1 cellular context compared by ENCODE assay signal in genomic region chr3:46586738-46587246, GRCh38.
TF ChIP-seq lines count a peak whose summit lies in the region.

No MANE protein-coding gene starts in this region.

TF ChIP-seq in WTC11, 78 proteins besides CTCF, POLR2A, EP300 and RAD21 (continued from another document and continues in another):
- TF ChIP-seq ARID4B (CRISPR knock-in tag; IDR thresholded peaks at IDR 0.05; ENCODE audit: borderline replicate concordance), result no peak
- no peak for TF ChIP-seq ATF6 (CRISPR knock-in tag; IDR thresholded peaks at IDR 0.05)
- TF ChIP-seq ESRRA (CRISPR knock-in tag; IDR thresholded peaks at IDR 0.05; ENCODE audit: borderline replicate concordance), result no peak
- TF ChIP-seq ZNF281 (CRISPR knock-in tag; IDR thresholded peaks at IDR 0.05), result peak; percentile 17; the same call in 1 of the 2 replicates
- peak; percentile 84 for TF ChIP-seq FOXP1 (CRISPR knock-in tag; IDR thresholded peaks at IDR 0.05; ENCODE audit: borderline replicate concordance)
- peak; percentile 13 for TF ChIP-seq FOXK1 (CRISPR knock-in tag; IDR thresholded peaks at IDR 0.05)
- TF ChIP-seq FOXJ3 (CRISPR knock-in tag; IDR thresholded peaks at IDR 0.05; ENCODE audit: borderline replicate concordance), result 0 out of 2 replicates have a peak, but pooled peaks have one; percentile 6
- TF ChIP-seq USF2 (CRISPR knock-in tag; IDR thresholded peaks at IDR 0.05), result no peak
- peak; percentile 29; the same call in 1 of the 2 replicates for TF ChIP-seq USF1 (CRISPR knock-in tag; IDR thresholded peaks at IDR 0.05)
- TF ChIP-seq KAT7 (CRISPR knock-in tag; IDR thresholded peaks at IDR 0.05; ENCODE audit: borderline replicate concordance), result no peak
- TF ChIP-seq PRRX2 (CRISPR knock-in tag; IDR thresholded peaks at IDR 0.05), result no peak; the same call in 1 of the 2 replicates
- TF ChIP-seq AFF4 (CRISPR knock-in tag; IDR thresholded peaks at IDR 0.05; ENCODE audit: borderline replicate concordance), result peak; percentile 88; the same call in 1 of the 2 replicates
- no peak for TF ChIP-seq NFYB (CRISPR knock-in tag; conservative IDR thresholded peaks at IDR 0.05; ENCODE audit: low read depth)
- TF ChIP-seq JUN (CRISPR knock-in tag; IDR thresholded peaks at IDR 0.05), result peak; percentile 7; the same call in 1 of the 2 replicates
- no peak for TF ChIP-seq STAT6 (CRISPR knock-in tag; conservative IDR thresholded peaks at IDR 0.05; ENCODE audit: low read depth)
- TF ChIP-seq ZNF512 (CRISPR knock-in tag; IDR thresholded peaks at IDR 0.05; ENCODE audit: borderline replicate concordance), result no peak
- no peak for TF ChIP-seq ATF3 (CRISPR knock-in tag; conservative IDR thresholded peaks at IDR 0.05)
- TF ChIP-seq JAZF1 (CRISPR knock-in tag; IDR thresholded peaks at IDR 0.05), result no peak
- TF ChIP-seq NR2C2 (CRISPR knock-in tag; IDR thresholded peaks at IDR 0.05), result no peak
- TF ChIP-seq SMAD4 (CRISPR knock-in tag; IDR thresholded peaks at IDR 0.05), result no peak
- no peak for TF ChIP-seq E2F4 (CRISPR knock-in tag; IDR thresholded peaks at IDR 0.05; ENCODE audit: borderline replicate concordance, low read depth)
- no peak for TF ChIP-seq CDX4 (CRISPR knock-in tag; IDR thresholded peaks at IDR 0.05; ENCODE audit: borderline replicate concordance)
- 0 out of 2 replicates have a peak, but pooled peaks have one; percentile 47 for TF ChIP-seq ZNF219 (CRISPR knock-in tag; IDR thresholded peaks at IDR 0.05; ENCODE audit: borderline replicate concordance)
- no peak for TF ChIP-seq ZNF416 (CRISPR knock-in tag; IDR thresholded peaks at IDR 0.05)
- no peak for TF ChIP-seq TCF7 (CRISPR knock-in tag; IDR thresholded peaks at IDR 0.05; ENCODE audit: low read depth)
- no peak for TF ChIP-seq SOX15 (CRISPR knock-in tag; IDR thresholded peaks at IDR 0.05)
- TF ChIP-seq ETV6 (CRISPR knock-in tag; IDR thresholded peaks at IDR 0.05), result 0 out of 2 replicates have a peak, but pooled peaks have one; percentile 23
- TF ChIP-seq ZNF121 (CRISPR knock-in tag; IDR thresholded peaks at IDR 0.05), result no peak
- TF ChIP-seq ATF2 (CRISPR knock-in tag; IDR thresholded peaks at IDR 0.05; ENCODE audit: borderline replicate concordance, low read depth), result no peak
- peak; percentile 92; the same call in 1 of the 2 replicates for TF ChIP-seq EMX1 (CRISPR knock-in tag; IDR thresholded peaks at IDR 0.05)
